10 cellular contexts compared by ENCODE assay signal in the genomic region with DNA sequence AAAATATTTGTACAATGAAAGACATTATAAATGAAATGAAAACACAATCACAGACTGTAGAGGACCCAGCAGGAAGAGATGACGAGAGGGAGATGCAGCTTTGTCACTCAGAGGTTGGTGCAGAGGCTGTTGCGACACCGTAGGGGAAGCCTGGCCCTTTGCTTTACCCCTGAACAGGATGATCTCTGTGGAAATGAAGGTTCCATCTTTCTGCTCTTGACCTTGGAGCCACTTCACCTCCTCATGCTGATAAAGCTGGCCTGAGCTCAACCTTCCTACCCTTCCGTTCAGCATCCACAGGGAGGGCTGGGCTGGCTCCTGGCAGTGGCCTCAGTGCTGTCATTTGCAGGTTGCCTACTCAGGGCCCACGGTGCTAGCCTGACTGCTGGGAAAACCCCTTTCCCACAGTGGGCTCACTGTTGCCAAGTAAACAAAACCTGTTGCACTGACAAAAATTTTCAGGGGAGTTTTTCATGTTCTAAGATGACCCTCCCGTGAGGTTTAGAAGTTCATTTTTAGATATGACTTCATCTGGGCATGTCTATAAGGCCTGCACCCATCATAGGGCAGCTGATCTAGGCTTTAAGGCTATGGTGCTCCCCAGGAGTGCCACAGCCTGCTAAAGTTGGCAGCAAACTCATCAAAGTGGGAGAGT. TPM values are rescaled to one million over a fixed set of nuclear protein-coding genes. Genes with fewer than 3 reads are reported as not detected.
DNase-seq lines count a peak whose midpoint lies in the region; ATAC-seq and TF ChIP-seq lines count a peak whose summit lies in the region.
"Had no signal": no experiment of that assay in that cellular context is flagged by ENCODE, and none has a peak within 500 bp of the region (broad histone marks: within the 10 kb centered on the region; RNA-seq: fewer than 3 reads in every experiment).

No MANE protein-coding gene starts in this region.

- peak in 3 of 7 experiments; percentile 5 to 62 (median 13) for DNase-seq in CD8-positive, alpha-beta T cell
- DNase-seq in activated CD8-positive, alpha-beta memory T cell treated with anti-CD3 and anti-CD28 coated beads, Interleukin-2, amount 10 ng/mL, durations not matched to agents 7 days and 5 days: peak; percentile 77
- DNase-seq in stimulated activated CD4-positive, alpha-beta T cell treated with anti-CD3 and anti-CD28 coated beads, Interleukin-1b, Interleukin-23, amount 100 ng/mL, for 48 hours: peak; percentile 21
- DNase-seq in A673 (ENCODE audit: low spot score) (no peak), activated gamma-delta T cell treated with Interleukin-2 at 50 U/mL for 16 hours (no peak), SHP77 treated with DMSO at 0.1 percent for 48 hours (lab: John Stamatoyannopoulos, UW) (no peak)
- DNase-seq: pancreas had no signal

- CTCF ChIA-PET in CD8-positive, alpha-beta T cell (lab: Charles Lee): no interaction called here
- CTCF ChIA-PET in activated CD8-positive, alpha-beta memory T cell treated with anti-CD3 and anti-CD28 coated beads, Interleukin-2, amount 10 ng/mL, durations not matched to agents 7 days and 5 days (lab: Charles Lee): interaction anchor here (0.7 to 1.0 kb wide), 4 partner anchors 8 to 265 kb away, joined by 3 read pairs; no protein-coding TSS in a partner anchor
- CTCF ChIA-PET in A673 (lab: Charles Lee): no interaction called here

- H3K27me3 Mint-ChIP-seq in CD8-positive, alpha-beta T cell (ENCODE audit: low read depth): peaks cover 1% of the 10 kb centered on the region
- no peaks in the 10 kb centered on the region for H3K27me3 Mint-ChIP-seq in activated CD8-positive, alpha-beta memory T cell treated with anti-CD3 and anti-CD28 coated beads, Interleukin-2, amount 10 ng/mL, durations not matched to agents 7 days and 5 days

- H3K36me3 Mint-ChIP-seq in CD8-positive, alpha-beta T cell: no peaks in the 10 kb centered on the region
- H3K36me3 Mint-ChIP-seq in activated CD8-positive, alpha-beta memory T cell treated with anti-CD3 and anti-CD28 coated beads, Interleukin-2, amount 10 ng/mL, durations not matched to agents 7 days and 5 days: peaks cover 16% of the 10 kb centered on the region

- H3K27ac Mint-ChIP-seq in CD8-positive, alpha-beta T cell: peak overlapping the region; percentile 90
- peak overlapping the region; percentile 89 for H3K27ac Mint-ChIP-seq in activated CD8-positive, alpha-beta memory T cell treated with anti-CD3 and anti-CD28 coated beads, Interleukin-2, amount 10 ng/mL, durations not matched to agents 7 days and 5 days

- intact Hi-C loops in CD8-positive, alpha-beta T cell (cut with DNase I, micrococcal nuclease): no loop called here
- intact Hi-C loops in A673 (cut with micrococcal nuclease; ENCODE audit: unreplicated experiment): no loop called here

- H3K9me3 Mint-ChIP-seq in CD8-positive, alpha-beta T cell: no peaks in the 10 kb centered on the region
- H3K9me3 Mint-ChIP-seq in activated CD8-positive, alpha-beta memory T cell treated with anti-CD3 and anti-CD28 coated beads, Interleukin-2, amount 10 ng/mL, durations not matched to agents 7 days and 5 days (ENCODE audit: low read depth): no peaks in the 10 kb centered on the region

- H3K36me3 ChIP-seq in CD8-positive, alpha-beta T cell (ENCODE audit: insufficient read depth, low read length): no peaks in the 10 kb centered on the region
- no peaks in the 10 kb centered on the region for H3K36me3 ChIP-seq in A673 (ENCODE audit: insufficient read depth, low read length, poor library complexity, severe bottlenecking)
- H3K36me3 ChIP-seq: adrenal gland, pancreas had no signal

- H3K4me1 Mint-ChIP-seq in CD8-positive, alpha-beta T cell (ENCODE audit: low read depth): peaks cover 12% of the 10 kb centered on the region
- peaks cover 47% of the 10 kb centered on the region for H3K4me1 Mint-ChIP-seq in activated CD8-positive, alpha-beta memory T cell treated with anti-CD3 and anti-CD28 coated beads, Interleukin-2, amount 10 ng/mL, durations not matched to agents 7 days and 5 days

- no TSS peak for BruUV-seq in A673 (replicated peaks; lab: Mats Ljungman, UMichigan)

- ATAC-seq in CD8-positive, alpha-beta T cell: peak; percentile 79
- ATAC-seq in GM19438 (IDR thresholded peaks at IDR 0.05; ENCODE audit: low read depth, unreplicated experiment): peak; percentile 58
- ATAC-seq in HG03439 (IDR thresholded peaks at IDR 0.05; ENCODE audit: unreplicated experiment): peak; percentile 82
- ATAC-seq in activated CD8-positive, alpha-beta memory T cell treated with anti-CD3 and anti-CD28 coated beads, Interleukin-2, amount 10 ng/mL, durations not matched to agents 7 days and 5 days: peak; percentile 69

- no peak overlapping the region for H3K27ac ChIP-seq in CD8-positive, alpha-beta T cell (ENCODE audit: low read depth, low read length)
- no peak overlapping the region for H3K27ac ChIP-seq in A673 (ENCODE audit: low read depth, low read length, poor library complexity, severe bottlenecking)
- H3K27ac ChIP-seq: adrenal gland, pancreas had no signal

- POLR2A ChIA-PET in CD8-positive, alpha-beta T cell (lab: Charles Lee): no interaction called here
- POLR2A ChIA-PET in A673 (lab: Charles Lee; ENCODE audit: low non-redundant PET): no interaction called here

- no peak overlapping the region for H3K4me3 Mint-ChIP-seq in CD8-positive, alpha-beta T cell
- peak overlapping the region; percentile 38 for H3K4me3 Mint-ChIP-seq in activated CD8-positive, alpha-beta memory T cell treated with anti-CD3 and anti-CD28 coated beads, Interleukin-2, amount 10 ng/mL, durations not matched to agents 7 days and 5 days

- TF ChIP-seq CTCF in CD8-positive, alpha-beta T cell (IDR thresholded peaks at IDR 0.05): no peak
- TF ChIP-seq CTCF in A673 (conservative IDR thresholded peaks at IDR 0.05; ENCODE audit: low read depth, low read length): no peak

- H3K27me3 ChIP-seq in CD8-positive, alpha-beta T cell (ENCODE audit: insufficient read depth, low read length): no peaks in the 10 kb centered on the region
- no peaks in the 10 kb centered on the region for H3K27me3 ChIP-seq in A673 (replicated peaks; ENCODE audit: insufficient read depth, low read depth, low read length, poor library complexity)
- H3K27me3 ChIP-seq: adrenal gland, pancreas had no signal

- no peaks in the 10 kb centered on the region for H3K9me3 ChIP-seq in CD8-positive, alpha-beta T cell (ENCODE audit: low read length)
- no peaks in the 10 kb centered on the region for H3K9me3 ChIP-seq in A673 (ENCODE audit: low read depth, low read length, poor library complexity, severe bottlenecking)
- H3K9me3 ChIP-seq: adrenal gland, pancreas had no signal

- H3K4me3 ChIP-seq in CD8-positive, alpha-beta T cell (ENCODE audit: low read depth, low read length): no peak overlapping the region
- H3K4me3 ChIP-seq in A673 (ENCODE audit: low read depth, low read length, poor library complexity, severe bottlenecking): no peak overlapping the region
- H3K4me3 ChIP-seq: adrenal gland, pancreas had no signal

- H3K4me1 ChIP-seq in CD8-positive, alpha-beta T cell (ENCODE audit: insufficient read depth, low read length): no peaks in the 10 kb centered on the region
- H3K4me1 ChIP-seq in A673 (ENCODE audit: insufficient read depth, low read length, poor library complexity, severe bottlenecking): no peaks in the 10 kb centered on the region
- H3K4me1 ChIP-seq: adrenal gland, pancreas had no signal

RNA-seq across cellular contexts. Expression of gene CD80, which starts 3.0 kb away (rescaled TPM):
- total RNA-seq in CD8-positive, alpha-beta T cell: under 1 TPM; 0.58 to 0.71 TPM
- total RNA-seq in activated CD8-positive, alpha-beta memory T cell treated with anti-CD3 and anti-CD28 coated beads, Interleukin-2, amount 10 ng/mL, durations not matched to agents 7 days and 5 days: 10 to 100 TPM; 22.5 to 47.0 TPM
- total RNA-seq in A673 (2021): not detected in 2 replicates

RNA-seq across cellular contexts. Expression of gene ADPRH, which starts 16.9 kb away (rescaled TPM):
- total RNA-seq in CD8-positive, alpha-beta T cell: under 1 TPM; 0.42 to 0.52 TPM
- total RNA-seq in activated CD8-positive, alpha-beta memory T cell treated with anti-CD3 and anti-CD28 coated beads, Interleukin-2, amount 10 ng/mL, durations not matched to agents 7 days and 5 days: 10 to 100 TPM in 1 of 2 experiments, 1 to 10 TPM in 1; 6.1 to 19.3 TPM
- 0.37 TPM in 2 replicates for total RNA-seq in A673 (2021)

RNA-seq across cellular contexts. Expression of gene PLA1A, which starts 35.3 kb away (rescaled TPM):
- not detected for total RNA-seq in CD8-positive, alpha-beta T cell
- total RNA-seq in activated CD8-positive, alpha-beta memory T cell treated with anti-CD3 and anti-CD28 coated beads, Interleukin-2, amount 10 ng/mL, durations not matched to agents 7 days and 5 days: under 1 TPM in 1 of 2 experiments, not detected in 1; 0.68 TPM
- total RNA-seq in A673 (2021): not detected in 2 replicates

Comparison
In these comparisons a context has a peak if more than half of its experiments do, and no peak if none do; other contexts are left out.
1. DNase-seq: peak in activated CD8-positive, alpha-beta memory T cell treated with anti-CD3 and anti-CD28 coated beads, Interleukin-2, amount 10 ng/mL, durations not matched to agents 7 days and 5 days (single experiment) and stimulated activated CD4-positive, alpha-beta T cell treated with anti-CD3 and anti-CD28 coated beads, Interleukin-1b, Interleukin-23, amount 100 ng/mL, for 48 hours (single experiment); none in A673 (single experiment), activated gamma-delta T cell treated with Interleukin-2 at 50 U/mL for 16 hours (single experiment) and SHP77 treated with DMSO at 0.1 percent for 48 hours (single experiment).
2. RNA of gene CD80, which starts 3.0 kb away (total RNA-seq): 22.5 to 47.0 TPM in activated CD8-positive, alpha-beta memory T cell treated with anti-CD3 and anti-CD28 coated beads, Interleukin-2, amount 10 ng/mL, durations not matched to agents 7 days and 5 days; 0.58 to 0.71 TPM in CD8-positive, alpha-beta T cell and not detected in A673; every median in the first group is over 10 times any median in the second.
3. Peak in every context shown above with its lines, with median percentiles within 50 percentile points of each other: ATAC-seq.